Comparison of ENCODE assay signal across 7 cellular contexts in the genomic region with DNA sequence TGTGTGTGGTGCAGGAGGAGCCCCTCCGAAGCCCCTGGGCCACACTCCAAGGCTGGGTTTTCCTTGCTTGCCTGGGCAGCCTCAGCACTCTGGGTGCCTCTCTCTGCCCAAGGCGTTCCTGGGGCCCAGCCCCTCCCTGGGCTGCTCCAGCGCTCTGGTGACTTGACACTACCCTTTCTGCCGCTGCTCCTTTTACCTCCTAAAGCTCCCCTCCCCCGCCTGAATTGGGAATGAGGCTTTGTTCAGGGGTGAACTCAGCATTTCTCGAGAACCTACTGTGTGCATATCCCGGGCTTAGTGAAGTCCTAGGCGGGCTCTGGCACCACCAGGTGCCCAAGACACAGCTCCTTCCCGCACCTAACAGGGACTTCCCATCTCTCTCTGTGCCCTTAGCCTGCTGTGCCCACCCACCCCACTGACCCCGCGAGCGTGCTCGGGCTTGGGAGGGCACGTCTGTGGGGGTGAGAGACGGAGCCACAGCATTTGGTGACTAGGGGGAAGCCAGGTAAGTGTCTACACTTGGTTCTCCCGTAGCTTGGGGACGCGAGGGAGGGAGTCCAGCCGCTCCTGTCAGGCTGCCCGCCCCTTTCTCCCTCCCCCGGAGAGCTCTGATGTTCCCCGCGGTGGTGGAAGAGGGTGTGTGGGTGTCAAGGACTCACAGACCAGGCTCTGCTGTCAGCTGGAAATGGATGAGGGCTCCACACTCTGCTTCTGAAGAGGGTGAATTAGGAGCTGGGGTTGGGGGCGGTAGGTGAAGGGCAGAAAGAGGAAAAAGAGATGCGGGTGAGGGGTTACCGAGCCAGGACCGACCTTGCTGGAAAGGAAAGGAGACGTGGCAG. TPM values are rescaled to one million over a fixed set of nuclear protein-coding genes. Genes with fewer than 3 reads are reported as not detected.
DNase-seq lines count a peak whose midpoint lies in the region; ATAC-seq and TF ChIP-seq lines count a peak whose summit lies in the region.

No MANE protein-coding gene starts in this region.

- DNase-seq in G401 (ENCODE audit: low spot score) (peak; percentile 40), LNCaP clone FGC (ENCODE audit: low read depth) (no peak), germinal center (ENCODE audit: low spot score) (peak; percentile 32), omental fat pad (ENCODE audit: low spot score) (no peak), NCI-H446 (lab: John Stamatoyannopoulos, UW) (no peak), activated gamma-delta T cell treated with Interleukin-2 at 50 U/mL for 16 hours (no peak)
- peak; percentile 63 to 65 for DNase-seq in activated T-cell treated with anti-CD3 and anti-CD28 coated beads, Interleukin-2, amount 50 U/mL, for 48 hours

- ATAC-seq in omental fat pad (ENCODE audit: low FRiP score) = peak; percentile 26

- peak overlapping the region; percentile 62 for H3K4me3 ChIP-seq in LNCaP clone FGC (ENCODE audit: low read depth, low read length)

- TF ChIP-seq CTCF in LNCaP clone FGC (IDR thresholded peaks at IDR 0.05; ENCODE audit: control insufficient read depth, extremely low read depth, insufficient read depth) (no peak), omental fat pad (IDR thresholded peaks at IDR 0.05) (no peak)

- in situ Hi-C loops in G401 (cut with HindIII; ENCODE audit: low sequenced_read_pairs) = no loop called here

RNA-seq across cellular contexts. Expression of gene BAHD1, which starts 1.1 kb away (rescaled TPM):
- 33.8 and 37.2 TPM in 2 replicates for total RNA-seq in G401 (2014; rRNA removed; shearing (Covaris generic))
- total RNA-seq in omental fat pad = 10 to 100 TPM in 3 of 4 donors, 1 to 10 TPM in 1; 9.7 to 17.4 (median 11.4) TPM

RNA-seq across cellular contexts. Expression of gene CHST14, which starts 31.1 kb away (rescaled TPM):
- 5.8 and 6.5 TPM in 2 replicates for total RNA-seq in G401 (2014; rRNA removed; shearing (Covaris generic))
- total RNA-seq in omental fat pad = 10 to 100 TPM in 3 of 4 donors, 1 to 10 TPM in 1; 6.6 to 17.8 (median 10.1) TPM

RNA-seq across cellular contexts. Expression of gene IVD, which starts 34.1 kb away (rescaled TPM):
- 91.8 and 111 TPM in 2 replicates for total RNA-seq in G401 (2014; rRNA removed; shearing (Covaris generic))
- 10 to 100 TPM; 45.0 to 63.5 (median 54.2) TPM for total RNA-seq in omental fat pad

RNA-seq across cellular contexts. Expression of gene KNSTRN, which starts 57.2 kb away (rescaled TPM):
- 123 and 146 TPM in 2 replicates for total RNA-seq in G401 (2014; rRNA removed; shearing (Covaris generic))
- total RNA-seq in omental fat pad = 10 to 100 TPM in 2 of 4 donors, 1 to 10 TPM in 2; 5.8 to 16.0 (median 11.9) TPM

Comparison
In these comparisons a context has a peak if more than half of its experiments do, and no peak if none do; other contexts are left out.
1. DNase-seq: peak in G401 (single experiment), activated T-cell treated with anti-CD3 and anti-CD28 coated beads, Interleukin-2, amount 50 U/mL, for 48 hours (2 of 2) and germinal center (single experiment); none in LNCaP clone FGC (single experiment), omental fat pad (single experiment), NCI-H446 (0 of 2) and activated gamma-delta T cell treated with Interleukin-2 at 50 U/mL for 16 hours (single experiment).